13 cellular contexts compared by ENCODE assay signal in genomic region chr11:9160166-9160565, GRCh38.
DNase-seq lines count a peak whose midpoint lies in the region; ATAC-seq and TF ChIP-seq lines count a peak whose summit lies in the region.
"Had no signal": no experiment of that assay in that cellular context is flagged by ENCODE, and none has a peak within 500 bp of the region (broad histone marks: within the 10 kb centered on the region; RNA-seq: fewer than 3 reads in every experiment).

No MANE protein-coding gene starts in this region.

- no peak overlapping the region for H3K4me2 ChIP-seq in GM23338

- no peak for ATAC-seq in GM23338

- H3K4me1 ChIP-seq in GM23338 (ENCODE audit: insufficient read depth) = no peaks in the 10 kb centered on the region
- H3K4me1 ChIP-seq: colonic mucosa had no signal

- H3K27me3 ChIP-seq in GM23338 (ENCODE audit: insufficient read depth) = no peaks in the 10 kb centered on the region
- H3K27me3 ChIP-seq: colonic mucosa had no signal

- peaks cover 2% of the 10 kb centered on the region for H3K27me3 Mint-ChIP-seq in GM23338 (ENCODE audit: insufficient read depth, low read depth, poor library complexity)
- H3K27me3 Mint-ChIP-seq in progenitor cell of endocrine pancreas = no peaks in the 10 kb centered on the region
- H3K27me3 Mint-ChIP-seq: activated B cell treated with CpG ODN at 0.5 μM for 24 hours had no signal

- no peaks in the 10 kb centered on the region for H3K79me2 ChIP-seq in GM23338 (replicated peaks; ENCODE audit: insufficient read depth)

- no peak for DNase-seq in GM23338 (ENCODE audit: low spot score)
- DNase-seq in NOMO-1 (lab: John Stamatoyannopoulos, UW; ENCODE audit: unreplicated experiment in 2 of 2) = peak; percentile 33 to 67
- DNase-seq in amniotic epithelial cell (ENCODE audit: low read depth) = peak; percentile 55
- DNase-seq in progenitor cell of endocrine pancreas (ENCODE audit: low spot score, unreplicated experiment) = no peak
- no peak for DNase-seq in H4 (ENCODE audit: low spot score)
- DNase-seq in NK-92 (lab: John Stamatoyannopoulos, UW; ENCODE audit: unreplicated experiment) = no peak
- DNase-seq in AG08396 (ENCODE audit: low spot score) = no peak
- DNase-seq: activated B cell treated with CpG ODN at 0.5 μM for 24 hours; activated effector memory CD4-positive, alpha-beta T cell treated with anti-CD3 and anti-CD28 coated beads, Interleukin-2, amount 50 U/mL, for 16 hours; colonic mucosa; NCI-H1048; retina; stimulated activated CD4-positive, alpha-beta T cell treated with anti-CD3 and anti-CD28 coated beads, Interleukin-4, amount 100 ng/mL, for 4 hours had no signal

- H3F3A ChIP-seq in GM23338 (replicated peaks; ENCODE audit: low read depth) = no peaks in the 10 kb centered on the region

- H3K9me2 ChIP-seq in GM23338 (ENCODE audit: insufficient read depth) = no peaks in the 10 kb centered on the region

- H3K36me3 ChIP-seq in GM23338 (ENCODE audit: insufficient read depth) = peaks cover 19% of the 10 kb centered on the region
- H3K36me3 ChIP-seq: colonic mucosa had no signal

- H4K20me1 ChIP-seq in GM23338 (replicated peaks; ENCODE audit: insufficient read depth) = no peaks in the 10 kb centered on the region

- H3K4me1 Mint-ChIP-seq in GM23338 = no peaks in the 10 kb centered on the region
- no peaks in the 10 kb centered on the region for H3K4me1 Mint-ChIP-seq in progenitor cell of endocrine pancreas (ENCODE audit: low read depth)

- TF ChIP-seq CTCF in GM23338 (conservative IDR thresholded peaks at IDR 0.05; ENCODE audit: low read depth in 2 of 2) (no peak), progenitor cell of endocrine pancreas (IDR thresholded peaks at IDR 0.05; ENCODE audit: unreplicated experiment) (no peak)

- H3K9me3 Mint-ChIP-seq in GM23338 = no peaks in the 10 kb centered on the region
- H3K9me3 Mint-ChIP-seq in progenitor cell of endocrine pancreas (ENCODE audit: low read depth) = no peaks in the 10 kb centered on the region
- H3K9me3 Mint-ChIP-seq: activated B cell treated with CpG ODN at 0.5 μM for 24 hours had no signal

- H3K27ac Mint-ChIP-seq in GM23338 = peak overlapping the region; percentile 16; the same call in 1 of the 2 replicates
- H3K27ac Mint-ChIP-seq in progenitor cell of endocrine pancreas = peak overlapping the region; percentile 5
- H3K27ac Mint-ChIP-seq: activated B cell treated with CpG ODN at 0.5 μM for 24 hours had no signal

- H3K36me3 Mint-ChIP-seq in GM23338 (ENCODE audit: low read depth) (peaks cover 17% of the 10 kb centered on the region), progenitor cell of endocrine pancreas (ENCODE audit: insufficient read depth) (peaks cover 13% of the 10 kb centered on the region)

- no peak overlapping the region for H2AFZ ChIP-seq in GM23338

- no peak overlapping the region for H3K4me3 ChIP-seq in GM23338
- H3K4me3 ChIP-seq: colonic mucosa had no signal

- H3K27ac ChIP-seq in GM23338 (ENCODE audit: low read depth) = no peak overlapping the region; the same call in 1 of the 2 replicates
- H3K27ac ChIP-seq: colonic mucosa had no signal

- H3K4me3 Mint-ChIP-seq in GM23338 (no peak overlapping the region), progenitor cell of endocrine pancreas (ENCODE audit: low read depth) (no peak overlapping the region)
- H3K4me3 Mint-ChIP-seq: activated B cell treated with CpG ODN at 0.5 μM for 24 hours had no signal

TF ChIP-seq in GM23338, 12 proteins besides CTCF, POLR2A, EP300 and RAD21:
- TF ChIP-seq STAT1 (IDR thresholded peaks at IDR 0.05; ENCODE audit: unreplicated experiment) (no peak), ZNF331 (CRISPR knock-in tag; IDR thresholded peaks at IDR 0.05; ENCODE audit: low read depth) (no peak), JUNB (IDR thresholded peaks at IDR 0.05; ENCODE audit: unreplicated experiment) (no peak), CREB1 (CRISPR knock-in tag; IDR thresholded peaks at IDR 0.05; ENCODE audit: low read depth) (no peak), ZNF114 (CRISPR knock-in tag; IDR thresholded peaks at IDR 0.05) (no peak)
- TF ChIP-seq, protein P1, sequence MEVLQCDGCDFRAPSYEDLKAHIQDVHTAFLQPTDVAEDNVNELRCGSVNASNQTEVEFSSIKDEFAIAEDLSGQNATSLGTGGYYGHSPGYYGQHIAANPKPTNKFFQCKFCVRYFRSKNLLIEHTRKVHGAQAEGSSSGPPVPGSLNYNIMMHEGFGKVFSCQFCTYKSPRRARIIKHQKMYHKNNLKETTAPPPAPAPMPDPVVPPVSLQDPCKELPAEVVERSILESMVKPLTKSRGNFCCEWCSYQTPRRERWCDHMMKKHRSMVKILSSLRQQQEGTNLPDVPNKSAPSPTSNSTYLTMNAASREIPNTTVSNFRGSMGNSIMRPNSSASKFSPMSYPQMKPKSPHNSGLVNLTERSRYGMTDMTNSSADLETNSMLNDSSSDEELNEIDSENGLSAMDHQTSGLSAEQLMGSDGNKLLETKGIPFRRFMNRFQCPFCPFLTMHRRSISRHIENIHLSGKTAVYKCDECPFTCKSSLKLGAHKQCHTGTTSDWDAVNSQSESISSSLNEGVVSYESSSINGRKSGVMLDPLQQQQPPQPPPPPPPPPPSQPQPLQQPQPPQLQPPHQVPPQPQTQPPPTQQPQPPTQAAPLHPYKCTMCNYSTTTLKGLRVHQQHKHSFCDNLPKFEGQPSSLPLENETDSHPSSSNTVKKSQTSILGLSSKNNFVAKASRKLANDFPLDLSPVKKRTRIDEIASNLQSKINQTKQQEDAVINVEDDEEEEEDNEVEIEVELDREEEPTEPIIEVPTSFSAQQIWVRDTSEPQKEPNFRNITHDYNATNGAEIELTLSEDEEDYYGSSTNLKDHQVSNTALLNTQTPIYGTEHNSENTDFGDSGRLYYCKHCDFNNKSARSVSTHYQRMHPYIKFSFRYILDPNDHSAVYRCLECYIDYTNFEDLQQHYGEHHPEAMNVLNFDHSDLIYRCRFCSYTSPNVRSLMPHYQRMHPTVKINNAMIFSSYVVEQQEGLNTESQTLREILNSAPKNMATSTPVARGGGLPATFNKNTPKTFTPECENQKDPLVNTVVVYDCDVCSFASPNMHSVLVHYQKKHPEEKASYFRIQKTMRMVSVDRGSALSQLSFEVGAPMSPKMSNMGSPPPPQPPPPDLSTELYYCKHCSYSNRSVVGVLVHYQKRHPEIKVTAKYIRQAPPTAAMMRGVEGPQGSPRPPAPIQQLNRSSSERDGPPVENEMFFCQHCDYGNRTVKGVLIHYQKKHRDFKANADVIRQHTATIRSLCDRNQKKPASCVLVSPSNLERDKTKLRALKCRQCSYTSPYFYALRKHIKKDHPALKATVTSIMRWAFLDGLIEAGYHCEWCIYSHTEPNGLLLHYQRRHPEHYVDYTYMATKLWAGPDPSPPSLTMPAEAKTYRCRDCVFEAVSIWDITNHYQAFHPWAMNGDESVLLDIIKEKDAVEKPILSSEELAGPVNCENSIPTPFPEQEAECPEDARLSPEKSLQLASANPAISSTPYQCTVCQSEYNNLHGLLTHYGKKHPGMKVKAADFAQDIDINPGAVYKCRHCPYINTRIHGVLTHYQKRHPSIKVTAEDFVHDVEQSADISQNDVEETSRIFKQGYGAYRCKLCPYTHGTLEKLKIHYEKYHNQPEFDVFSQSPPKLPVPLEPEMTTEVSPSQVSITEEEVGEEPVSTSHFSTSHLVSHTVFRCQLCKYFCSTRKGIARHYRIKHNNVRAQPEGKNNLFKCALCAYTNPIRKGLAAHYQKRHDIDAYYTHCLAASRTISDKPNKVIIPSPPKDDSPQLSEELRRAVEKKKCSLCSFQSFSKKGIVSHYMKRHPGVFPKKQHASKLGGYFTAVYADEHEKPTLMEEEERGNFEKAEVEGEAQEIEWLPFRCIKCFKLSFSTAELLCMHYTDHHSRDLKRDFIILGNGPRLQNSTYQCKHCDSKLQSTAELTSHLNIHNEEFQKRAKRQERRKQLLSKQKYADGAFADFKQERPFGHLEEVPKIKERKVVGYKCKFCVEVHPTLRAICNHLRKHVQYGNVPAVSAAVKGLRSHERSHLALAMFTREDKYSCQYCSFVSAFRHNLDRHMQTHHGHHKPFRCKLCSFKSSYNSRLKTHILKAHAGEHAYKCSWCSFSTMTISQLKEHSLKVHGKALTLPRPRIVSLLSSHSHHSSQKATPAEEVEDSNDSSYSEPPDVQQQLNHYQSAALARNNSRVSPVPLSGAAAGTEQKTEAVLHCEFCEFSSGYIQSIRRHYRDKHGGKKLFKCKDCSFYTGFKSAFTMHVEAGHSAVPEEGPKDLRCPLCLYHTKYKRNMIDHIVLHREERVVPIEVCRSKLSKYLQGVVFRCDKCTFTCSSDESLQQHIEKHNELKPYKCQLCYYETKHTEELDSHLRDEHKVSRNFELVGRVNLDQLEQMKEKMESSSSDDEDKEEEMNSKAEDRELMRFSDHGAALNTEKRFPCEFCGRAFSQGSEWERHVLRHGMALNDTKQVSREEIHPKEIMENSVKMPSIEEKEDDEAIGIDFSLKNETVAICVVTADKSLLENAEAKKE (CRISPR knock-in tag; IDR thresholded peaks at IDR 0.05) = no peak
- TF ChIP-seq, protein P2, sequence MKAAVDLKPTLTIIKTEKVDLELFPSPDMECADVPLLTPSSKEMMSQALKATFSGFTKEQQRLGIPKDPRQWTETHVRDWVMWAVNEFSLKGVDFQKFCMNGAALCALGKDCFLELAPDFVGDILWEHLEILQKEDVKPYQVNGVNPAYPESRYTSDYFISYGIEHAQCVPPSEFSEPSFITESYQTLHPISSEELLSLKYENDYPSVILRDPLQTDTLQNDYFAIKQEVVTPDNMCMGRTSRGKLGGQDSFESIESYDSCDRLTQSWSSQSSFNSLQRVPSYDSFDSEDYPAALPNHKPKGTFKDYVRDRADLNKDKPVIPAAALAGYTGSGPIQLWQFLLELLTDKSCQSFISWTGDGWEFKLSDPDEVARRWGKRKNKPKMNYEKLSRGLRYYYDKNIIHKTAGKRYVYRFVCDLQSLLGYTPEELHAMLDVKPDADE (IDR thresholded peaks at IDR 0.05) = no peak

Comparison
In these comparisons a context has a peak if more than half of its experiments do, and no peak if none do; other contexts are left out.
1. DNase-seq: peak in NOMO-1 (2 of 2) and amniotic epithelial cell (single experiment); none in GM23338 (single experiment), progenitor cell of endocrine pancreas (single experiment), H4 (single experiment), NK-92 (single experiment) and AG08396 (single experiment).